Comparison of ENCODE assay signal across 12 cellular contexts in the genomic region with DNA sequence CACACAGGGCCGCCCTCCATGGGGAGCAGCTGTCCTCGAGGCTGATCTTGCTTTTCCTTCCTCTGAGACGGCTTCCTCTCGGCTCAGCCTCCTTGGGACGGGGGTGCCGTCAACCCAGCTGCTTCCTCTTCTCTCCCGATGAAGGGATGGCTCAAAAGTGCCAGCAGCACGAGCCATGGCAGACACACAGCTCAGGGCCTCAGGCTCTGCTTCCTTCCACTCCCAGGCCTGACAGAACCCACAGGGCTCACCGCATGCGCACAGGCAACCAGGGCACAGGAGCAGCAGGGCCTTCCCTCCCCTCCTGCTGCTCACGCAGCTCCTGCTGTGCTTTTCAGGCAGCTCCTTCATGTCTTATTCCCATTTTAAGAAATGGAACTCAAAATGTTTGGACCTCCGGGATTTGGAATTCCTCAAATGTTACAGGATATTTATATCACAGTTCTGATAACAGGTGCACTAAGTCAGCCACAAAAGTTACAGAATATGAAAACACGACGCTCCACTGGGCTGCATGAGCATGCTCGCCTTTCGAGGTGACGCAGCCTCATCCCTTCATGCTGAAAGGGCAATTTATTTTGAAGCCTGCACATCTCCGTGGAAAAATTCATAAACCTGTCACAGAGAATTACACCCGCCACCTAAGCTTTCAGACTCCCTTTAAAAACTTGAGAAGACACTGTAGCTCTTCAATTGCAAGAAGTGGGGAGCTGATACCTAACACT.
DNase-seq lines count a peak whose midpoint lies in the region; ATAC-seq and TF ChIP-seq lines count a peak whose summit lies in the region.
"Had no signal": no experiment of that assay in that cellular context is flagged by ENCODE, and none has a peak within 500 bp of the region (broad histone marks: within the 10 kb centered on the region; RNA-seq: fewer than 3 reads in every experiment).

No MANE protein-coding gene starts in this region.

- no peak overlapping the region for H3K4me3 Mint-ChIP-seq in activated naive CD8-positive, alpha-beta T cell treated with anti-CD3 and anti-CD28 coated beads, Interleukin-2, amount 10 ng/mL, durations not matched to agents 7 days and 5 days
- H3K4me3 Mint-ChIP-seq in activated naive CD8-positive, alpha-beta T cell treated with anti-CD3 and anti-CD28 coated beads for 36 hours, result no peak overlapping the region
- H3K4me3 Mint-ChIP-seq: activated naive CD8-positive, alpha-beta T cell treated with anti-CD3 and anti-CD28 coated beads, Interleukin-2, amount 50 U/mL, for 24 hours; T-helper 1 cell treated with Interleukin-12 subunit alpha and Interleukin-12 subunit beta and Interleukin-4 antibody, amounts not matched to agents 30 μg/mL and 1 μg/mL, for 36 hours had no signal

- intact Hi-C loops in heart right ventricle (cut with DNase I) (no loop called here), aorta (cut with DNase I) (no loop called here)

- H3K9me3 ChIP-seq in heart right ventricle (no peaks in the 10 kb centered on the region), aorta (ENCODE audit: control insufficient read depth, low read length) (no peaks in the 10 kb centered on the region)

- no peaks in the 10 kb centered on the region for H3K36me3 Mint-ChIP-seq in activated naive CD8-positive, alpha-beta T cell treated with anti-CD3 and anti-CD28 coated beads, Interleukin-2, amount 10 ng/mL, durations not matched to agents 7 days and 5 days
- no peaks in the 10 kb centered on the region for H3K36me3 Mint-ChIP-seq in activated naive CD8-positive, alpha-beta T cell treated with anti-CD3 and anti-CD28 coated beads for 36 hours

- H3K9me3 Mint-ChIP-seq in activated naive CD8-positive, alpha-beta T cell treated with anti-CD3 and anti-CD28 coated beads, Interleukin-2, amount 10 ng/mL, durations not matched to agents 7 days and 5 days, result no peaks in the 10 kb centered on the region
- H3K9me3 Mint-ChIP-seq in activated naive CD8-positive, alpha-beta T cell treated with anti-CD3 and anti-CD28 coated beads for 36 hours, result no peaks in the 10 kb centered on the region
- H3K9me3 Mint-ChIP-seq: activated naive CD8-positive, alpha-beta T cell treated with anti-CD3 and anti-CD28 coated beads, Interleukin-2, amount 50 U/mL, for 24 hours; T-helper 1 cell treated with Interleukin-12 subunit alpha and Interleukin-12 subunit beta and Interleukin-4 antibody, amounts not matched to agents 30 μg/mL and 1 μg/mL, for 36 hours had no signal

- H3K27me3 Mint-ChIP-seq in activated naive CD8-positive, alpha-beta T cell treated with anti-CD3 and anti-CD28 coated beads, Interleukin-2, amount 10 ng/mL, durations not matched to agents 7 days and 5 days, result peaks cover 15% of the 10 kb centered on the region
- peaks cover 7% of the 10 kb centered on the region for H3K27me3 Mint-ChIP-seq in activated naive CD8-positive, alpha-beta T cell treated with anti-CD3 and anti-CD28 coated beads for 36 hours

- H3K4me1 Mint-ChIP-seq in activated naive CD8-positive, alpha-beta T cell treated with anti-CD3 and anti-CD28 coated beads, Interleukin-2, amount 10 ng/mL, durations not matched to agents 7 days and 5 days, result peaks cover 2% of the 10 kb centered on the region
- no peaks in the 10 kb centered on the region for H3K4me1 Mint-ChIP-seq in activated naive CD8-positive, alpha-beta T cell treated with anti-CD3 and anti-CD28 coated beads for 36 hours
- H3K4me1 Mint-ChIP-seq: activated naive CD8-positive, alpha-beta T cell treated with anti-CD3 and anti-CD28 coated beads, Interleukin-2, amount 50 U/mL, for 24 hours had no signal

- H3K27ac Mint-ChIP-seq in activated naive CD8-positive, alpha-beta T cell treated with anti-CD3 and anti-CD28 coated beads, Interleukin-2, amount 10 ng/mL, durations not matched to agents 7 days and 5 days, result peak overlapping the region; percentile 36
- no peak overlapping the region for H3K27ac Mint-ChIP-seq in activated naive CD8-positive, alpha-beta T cell treated with anti-CD3 and anti-CD28 coated beads for 36 hours
- H3K27ac Mint-ChIP-seq: activated naive CD8-positive, alpha-beta T cell treated with anti-CD3 and anti-CD28 coated beads, Interleukin-2, amount 50 U/mL, for 24 hours; T-helper 1 cell treated with Interleukin-12 subunit alpha and Interleukin-12 subunit beta and Interleukin-4 antibody, amounts not matched to agents 30 μg/mL and 1 μg/mL, for 36 hours had no signal

- ATAC-seq in activated naive CD8-positive, alpha-beta T cell treated with anti-CD3 and anti-CD28 coated beads, Interleukin-2, amount 10 ng/mL, durations not matched to agents 7 days and 5 days (ENCODE audit: low read depth), result no peak
- ATAC-seq in heart right ventricle (peak; percentile 38 to 78 (median 66)), aorta (ENCODE audit: low FRiP score) (peak; percentile 36), omental fat pad (ENCODE audit: low FRiP score) (no peak)
- ATAC-seq: activated naive CD8-positive, alpha-beta T cell treated with anti-CD3 and anti-CD28 coated beads, Interleukin-2, amount 50 U/mL, for 24 hours had no signal

- 61 to 66% methylated on average over 19 of the region's 19 CpGs for WGBS in heart right ventricle, 2 donors
- 51 to 53% methylated on average over 19 of the region's 19 CpGs for WGBS in aorta, 2 donors

- H3K4me3 ChIP-seq in heart right ventricle (no peak overlapping the region), aorta (ENCODE audit: low read length in 2 of 2) (no peak overlapping the region), H7 (ENCODE audit: insufficient read depth, low read depth, low read length) (no peak overlapping the region)

- TF ChIP-seq CTCF in heart right ventricle (IDR thresholded peaks at IDR 0.05), result no peak
- TF ChIP-seq CTCF in omental fat pad (IDR thresholded peaks at IDR 0.05), result no peak

- H3K36me3 ChIP-seq in heart right ventricle (no peaks in the 10 kb centered on the region), aorta (ENCODE audit: control insufficient read depth in 1 of 2, insufficient read depth in 2 of 2, low read length in 1 of 2) (no peaks in the 10 kb centered on the region), H7 (replicated peaks; ENCODE audit: control insufficient read depth, insufficient read depth, low read length) (no peaks in the 10 kb centered on the region)

- POLR2A ChIA-PET in activated naive CD8-positive, alpha-beta T cell treated with anti-CD3 and anti-CD28 coated beads, Interleukin-2, amount 10 ng/mL, durations not matched to agents 7 days and 5 days (lab: Charles Lee), result no interaction called here

- H3K27ac ChIP-seq in heart right ventricle (peak overlapping the region in 6 of 10 donors; percentile 40 to 75 (median 45)), aorta (ENCODE audit: low read depth in 1 of 2, low read length in 2 of 2) (peak overlapping the region in 1 of 2 donors; percentile 34)
- H3K27ac ChIP-seq: epithelial cell of prostate had no signal

- DNase-seq in activated naive CD8-positive, alpha-beta T cell treated with anti-CD3 and anti-CD28 coated beads, Interleukin-2, amount 10 ng/mL, durations not matched to agents 7 days and 5 days, result no peak
- DNase-seq in activated naive CD8-positive, alpha-beta T cell treated with anti-CD3 and anti-CD28 coated beads for 36 hours, result no peak
- DNase-seq in heart right ventricle, result peak; percentile 28 to 49
- peak; percentile 14 for DNase-seq in occipital lobe (lab: John Stamatoyannopoulos, UW)
- peak; percentile 80 to 86 for DNase-seq in aorta
- no peak for DNase-seq in omental fat pad (ENCODE audit: low spot score)
- DNase-seq in H7, result no peak
- DNase-seq in NCI-H82 (lab: John Stamatoyannopoulos, UW), result no peak
- DNase-seq: activated naive CD8-positive, alpha-beta T cell treated with anti-CD3 and anti-CD28 coated beads, Interleukin-2, amount 50 U/mL, for 24 hours; NCI-H1417 had no signal

- H3K4me1 ChIP-seq in heart right ventricle, result peaks cover 0 to 23% (median 6%) of the 10 kb centered on the region in 9 donors
- no peaks in the 10 kb centered on the region for H3K4me1 ChIP-seq in aorta (ENCODE audit: control insufficient read depth in 1 of 2, insufficient read depth in 2 of 2, low read length in 2 of 2)

- no peaks in the 10 kb centered on the region for H3K27me3 ChIP-seq in heart right ventricle
- no peaks in the 10 kb centered on the region for H3K27me3 ChIP-seq in aorta (ENCODE audit: control insufficient read depth in 1 of 2, insufficient read depth in 2 of 2, low read length in 1 of 2)
- H3K27me3 ChIP-seq in H7 (ENCODE audit: control insufficient read depth, insufficient read depth, low read length), result no peaks in the 10 kb centered on the region

Comparison
In these comparisons a context has a peak if more than half of its experiments do, and no peak if none do; other contexts are left out.
1. ATAC-seq: peak in heart right ventricle (8 of 8) and aorta (single experiment); none in activated naive CD8-positive, alpha-beta T cell treated with anti-CD3 and anti-CD28 coated beads, Interleukin-2, amount 10 ng/mL, durations not matched to agents 7 days and 5 days (single experiment) and omental fat pad (single experiment).
2. DNase-seq: peak in heart right ventricle (2 of 2), occipital lobe (single experiment) and aorta (2 of 2); none in activated naive CD8-positive, alpha-beta T cell treated with anti-CD3 and anti-CD28 coated beads, Interleukin-2, amount 10 ng/mL, durations not matched to agents 7 days and 5 days (single experiment), activated naive CD8-positive, alpha-beta T cell treated with anti-CD3 and anti-CD28 coated beads for 36 hours (single experiment), omental fat pad (single experiment), H7 (single experiment) and NCI-H82 (single experiment).